ENCODE assay signal across 9 cellular contexts in genomic region chr2:96531366-96531765, GRCh38. TPM values are rescaled to one million over a fixed set of nuclear protein-coding genes. Genes with fewer than 3 reads are reported as not detected.
DNase-seq lines count a peak whose midpoint lies in the region; ATAC-seq and TF ChIP-seq lines count a peak whose summit lies in the region.
"Had no signal": no experiment of that assay in that cellular context is flagged by ENCODE, and none has a peak within 500 bp of the region (broad histone marks: within the 10 kb centered on the region; RNA-seq: fewer than 3 reads in every experiment).

No MANE protein-coding gene starts in this region.

- BruUV-seq in HCT116 (replicated peaks; lab: Mats Ljungman, UMichigan): TSS peak; percentile 95

- H3K79me2 ChIP-seq in HCT116 (ENCODE audit: insufficient read depth, low read length): no peaks in the 10 kb centered on the region
- H3K79me2 ChIP-seq in hepatocyte: no peaks in the 10 kb centered on the region

- POLR2A ChIA-PET in HCT116 (lab: Charles Lee): no interaction called here
- POLR2A ChIA-PET in activated CD8-positive, alpha-beta T cell treated with anti-CD3 and anti-CD28 coated beads for 36 hours (lab: Charles Lee): interaction anchor here (0.9 to 23.0 kb wide), 5 partner anchors 16 to 210 kb away, joined by 4 to 438 read pairs (median 5); partner anchors contain the start of genes ARID5A and KANSL3

- H4K20me1 ChIP-seq in HCT116 (ENCODE audit: insufficient read depth) (no peaks in the 10 kb centered on the region), hepatocyte (ENCODE audit: insufficient read depth, poor library complexity, severe bottlenecking) (no peaks in the 10 kb centered on the region)

- no peak overlapping the region for H3K4me3 Mint-ChIP-seq in activated CD8-positive, alpha-beta T cell treated with anti-CD3 and anti-CD28 coated beads for 36 hours

- no peak for TF ChIP-seq POLR2A in HCT116 (IDR thresholded peaks at IDR 0.05; ENCODE audit: borderline replicate concordance, extremely low read depth, insufficient read depth, insufficient read length)

- H3K4me2 ChIP-seq in HCT116 (ENCODE audit: low read length) (peak overlapping the region; percentile 95), hepatocyte (peak overlapping the region; percentile 71)

- no peaks in the 10 kb centered on the region for H3K36me3 ChIP-seq in HCT116 (ENCODE audit: control insufficient read depth in 1 of 2, insufficient read depth in 2 of 2, low read length in 2 of 2)
- H3K36me3 ChIP-seq in hepatocyte (replicated peaks; ENCODE audit: insufficient read depth, low read depth): no peaks in the 10 kb centered on the region
- no peaks in the 10 kb centered on the region for H3K36me3 ChIP-seq in brain microvascular endothelial cell (replicated peaks)

- H3K27ac ChIP-seq in HCT116 (ENCODE audit: low read depth, low read length): peak overlapping the region; percentile 43; the same call in 1 of the 2 replicates
- peak overlapping the region; percentile 86 for H3K27ac ChIP-seq in hepatocyte
- no peak overlapping the region for H3K27ac ChIP-seq in brain microvascular endothelial cell

- RAD21 ChIA-PET in HCT116 (lab: Charles Lee; ENCODE audit: low non-redundant PET in 1 of 2, low total read pairs in 2 of 2, uncharacterized antibody in 2 of 2, unreplicated experiment in 2 of 2): interaction anchor here in 1 of 2 experiments (0.6 kb wide), 1 partner anchor 19 kb away, joined by 5 read pairs; no protein-coding TSS in a partner anchor

- DNase-seq in HCT116 (ENCODE audit: low read depth, low spot score) (no peak), hepatocyte (ENCODE audit: low spot score) (no peak), brain microvascular endothelial cell (no peak), NCI-H1930 (lab: John Stamatoyannopoulos, UW) (no peak)
- DNase-seq in activated CD8-positive, alpha-beta T cell treated with anti-CD3 and anti-CD28 coated beads for 36 hours: no peak
- peak; percentile 23 for DNase-seq in stimulated activated CD8-positive, alpha-beta memory T cell treated with anti-CD3 and anti-CD28 coated beads, Interleukin-4, amount 100 ng/mL, for 48 hours
- DNase-seq in activated CD4-positive, CD25-positive, alpha-beta regulatory T cell treated with anti-CD3 and anti-CD28 coated beads, Interleukin-2, amount 50 U/mL, for 72 hours: no peak

- no peaks in the 10 kb centered on the region for H3K9me3 ChIP-seq in HCT116 (ENCODE audit: control insufficient read depth in 1 of 2, insufficient read depth in 1 of 2, low read depth in 1 of 2, low read length in 2 of 2)
- H3K9me3 ChIP-seq in hepatocyte (ENCODE audit: low read depth): no peaks in the 10 kb centered on the region

- no peak for TF ChIP-seq RAD21 in HCT116 (IDR thresholded peaks at IDR 0.05; ENCODE audit: low read depth)

- H3K27me3 Mint-ChIP-seq in activated CD8-positive, alpha-beta T cell treated with anti-CD3 and anti-CD28 coated beads for 36 hours: no peaks in the 10 kb centered on the region

- in situ Hi-C loops in brain microvascular endothelial cell (cut with HindIII; ENCODE audit: low pct_ligation_motif_present, low sequenced_read_pairs): no loop called here

- H3K9me3 Mint-ChIP-seq in activated CD8-positive, alpha-beta T cell treated with anti-CD3 and anti-CD28 coated beads for 36 hours: no peaks in the 10 kb centered on the region
- H3K9me3 Mint-ChIP-seq: immature natural killer cell had no signal

- H3K9me2 ChIP-seq in HCT116 (ENCODE audit: insufficient read depth): no peaks in the 10 kb centered on the region
- H3K9me2 ChIP-seq in hepatocyte (replicated peaks; ENCODE audit: insufficient read depth): no peaks in the 10 kb centered on the region

- CTCF ChIA-PET in HCT116 (lab: Charles Lee): interaction anchor here (1.0 to 2.5 kb wide), 3 partner anchors 18 to 539 kb away, joined by 3 to 9 read pairs (median 4); no protein-coding TSS in a partner anchor
- CTCF ChIA-PET in activated CD8-positive, alpha-beta T cell treated with anti-CD3 and anti-CD28 coated beads for 36 hours (lab: Charles Lee): interaction anchor here (0.9 to 13.5 kb wide), 6 partner anchors 21 to 323 kb away, joined by 3 to 91 read pairs (median 4); partner anchors contain the start of gene STARD7

- H3K27me3 ChIP-seq in HCT116 (ENCODE audit: insufficient read depth, low read length) (no peaks in the 10 kb centered on the region), hepatocyte (no peaks in the 10 kb centered on the region), brain microvascular endothelial cell (replicated peaks) (no peaks in the 10 kb centered on the region)

- no peak for TF ChIP-seq CTCF in HCT116 (IDR thresholded peaks at IDR 0.05 in 2 of 3, conservative IDR thresholded peaks at IDR 0.05 in 1 of 3; ENCODE audit: borderline replicate concordance in 1 of 3, insufficient read depth in 1 of 3, low read depth in 2 of 3, low read length in 2 of 3)
- TF ChIP-seq CTCF in activated CD8-positive, alpha-beta T cell treated with anti-CD3 and anti-CD28 coated beads for 36 hours (IDR thresholded peaks at IDR 0.05): no peak
- no peak for TF ChIP-seq CTCF in hepatocyte (IDR thresholded peaks at IDR 0.05; ENCODE audit: poor library complexity)
- no peak for TF ChIP-seq CTCF in brain microvascular endothelial cell (IDR thresholded peaks at IDR 0.05; ENCODE audit: low read depth, low read length, missing control alignments)

- peaks cover 12 to 34% of the 10 kb centered on the region in 2 experiments for H3K4me1 ChIP-seq in HCT116 (ENCODE audit: control insufficient read depth in 1 of 2, insufficient read depth in 2 of 2, low read length in 2 of 2)
- H3K4me1 ChIP-seq in hepatocyte (ENCODE audit: insufficient read depth): peaks cover 26% of the 10 kb centered on the region

- H3K27ac Mint-ChIP-seq in activated CD8-positive, alpha-beta T cell treated with anti-CD3 and anti-CD28 coated beads for 36 hours: peak overlapping the region; percentile 90

- ATAC-seq in HCT116 (no peak), GM19395 (IDR thresholded peaks at IDR 0.05; ENCODE audit: unreplicated experiment) (no peak)
- no peak for ATAC-seq in activated CD8-positive, alpha-beta T cell treated with anti-CD3 and anti-CD28 coated beads for 36 hours

- H3K4me1 Mint-ChIP-seq in activated CD8-positive, alpha-beta T cell treated with anti-CD3 and anti-CD28 coated beads for 36 hours (ENCODE audit: low read depth): peaks cover 77% of the 10 kb centered on the region

- H3K9ac ChIP-seq in HCT116 (ENCODE audit: low read length): peak overlapping the region; percentile 54

- H3K4me3 ChIP-seq in HCT116 (replicated peaks in 1 of 2; ENCODE audit: low read depth in 1 of 2, low read length in 2 of 2) (peak overlapping the region; percentile 39 to 57), hepatocyte (no peak overlapping the region), brain microvascular endothelial cell (ENCODE audit: low read depth, low read length) (no peak overlapping the region)

- WGBS in hepatocyte (ENCODE audit: low lambda C conversion rate, missing lambda C conversion rate): 86% methylated on average over 9 of the region's 9 CpGs

- H2AFZ ChIP-seq in HCT116 (ENCODE audit: low read depth, low read length, poor library complexity, severe bottlenecking) (no peak overlapping the region), hepatocyte (peak overlapping the region; percentile 17)

- H3K36me3 Mint-ChIP-seq in activated CD8-positive, alpha-beta T cell treated with anti-CD3 and anti-CD28 coated beads for 36 hours (ENCODE audit: low read depth): no peaks in the 10 kb centered on the region
- H3K36me3 Mint-ChIP-seq: immature natural killer cell had no signal

- intact Hi-C loops in HCT116 (cut with micrococcal nuclease): no loop called here
- intact Hi-C loops in activated CD8-positive, alpha-beta T cell treated with anti-CD3 and anti-CD28 coated beads for 36 hours (cut with micrococcal nuclease): loop anchor here (10.0 kb wide), 2 partner anchors 207 to 387 kb away; partner anchors contain the start of genes DUSP2 and ITPRIPL1

TF ChIP-seq in HCT116, 20 proteins besides CTCF, POLR2A, EP300 and RAD21:
- no peak for TF ChIP-seq FOSL1 (IDR thresholded peaks at IDR 0.05; ENCODE audit: low read depth)
- no peak for TF ChIP-seq MAX (IDR thresholded peaks at IDR 0.05)
- TF ChIP-seq SIN3A (IDR thresholded peaks at IDR 0.05; ENCODE audit: low read depth): no peak
- TF ChIP-seq JUND (IDR thresholded peaks at IDR 0.05): no peak

RNA-seq across cellular contexts. Expression of gene ARID5A, which starts 5.2 kb away (rescaled TPM):
- total RNA-seq in HCT116 (2021; ENCODE audit: unreplicated experiment): 8.2 TPM
- 6.2 and 7.5 TPM in 2 replicates for polyA plus RNA-seq in HCT116 (2012)
- total RNA-seq in activated CD8-positive, alpha-beta T cell treated with anti-CD3 and anti-CD28 coated beads for 36 hours: 10 to 100 TPM; 61.5 to 64.3 TPM
- 4.9 and 6.9 TPM in 2 replicates for total RNA-seq in hepatocyte
- polyA plus RNA-seq in hepatocyte: 11.9 and 13.3 TPM in 2 replicates

RNA-seq across cellular contexts. Expression of gene NEURL3, which starts 26.2 kb away (rescaled TPM):
- total RNA-seq in HCT116 (2021; ENCODE audit: unreplicated experiment) (not detected), hepatocyte (6.2 and 8.1 TPM in 2 replicates)
- 0.09 and 0.10 TPM in 2 replicates for polyA plus RNA-seq in HCT116 (2012)
- total RNA-seq in activated CD8-positive, alpha-beta T cell treated with anti-CD3 and anti-CD28 coated beads for 36 hours: under 1 TPM in 1 of 2 experiments, not detected in 1; 0.25 TPM
- polyA plus RNA-seq in hepatocyte: 1.8 and 10.5 TPM in 2 replicates
- polyA plus RNA-seq: immature natural killer cell had no signal

Comparison
In these comparisons a context has a peak if more than half of its experiments do, and no peak if none do; other contexts are left out.
1. H3K4me3 ChIP-seq: peak in HCT116 (2 of 2); none in hepatocyte (single experiment) and brain microvascular endothelial cell (single experiment).